In the genomic region with DNA sequence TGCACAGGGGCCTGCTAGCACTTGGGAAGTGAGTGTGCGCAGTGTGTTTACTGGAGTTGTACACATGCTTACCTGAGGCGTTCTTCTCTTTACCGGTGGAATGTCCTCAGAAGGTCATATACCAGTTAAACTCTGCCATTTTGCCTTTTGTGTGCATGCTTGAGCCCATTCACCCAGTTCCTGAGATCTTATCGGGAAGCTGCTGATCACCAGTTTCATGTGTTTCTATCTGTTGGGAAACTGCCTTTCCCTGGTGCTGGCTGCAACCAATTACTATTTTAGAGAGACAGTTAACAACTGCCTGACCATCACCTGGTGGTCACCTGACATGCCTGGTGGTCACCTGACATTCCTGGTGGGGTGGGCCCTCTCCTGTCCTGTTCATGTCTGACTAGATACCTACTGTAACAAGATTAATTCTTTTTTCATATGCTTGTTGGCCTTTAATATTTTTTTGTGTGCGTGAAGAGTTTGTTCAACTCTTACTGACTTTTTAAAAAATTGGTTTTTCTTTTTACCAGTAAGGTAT, we compare ENCODE assay signal across 14 cellular contexts.
DNase-seq lines count a peak whose midpoint lies in the region; ATAC-seq, FAIRE-seq and TF ChIP-seq lines count a peak whose summit lies in the region.
"Had no signal": no experiment of that assay in that cellular context is flagged by ENCODE, and none has a peak within 500 bp of the region (broad histone marks: within the 10 kb centered on the region; RNA-seq: fewer than 3 reads in every experiment).

No MANE protein-coding gene starts in this region.

- no peaks in the 10 kb centered on the region for H3K36me3 ChIP-seq in astrocyte (ENCODE audit: insufficient read depth, low read length)
- H3K36me3 ChIP-seq in kidney (ENCODE audit: control insufficient read depth in 1 of 2, insufficient read depth in 2 of 2, low read length in 2 of 2) = no peaks in the 10 kb centered on the region
- H3K36me3 ChIP-seq: BLaER1 had no signal

- no peak for DNase-seq in astrocyte (ENCODE audit: low read depth)
- DNase-seq in kidney = peak; percentile 26
- DNase-seq in NCI-H748 (lab: John Stamatoyannopoulos, UW; ENCODE audit: unreplicated experiment) = no peak
- DNase-seq: CD4-positive, alpha-beta memory T cell; DMS79 treated with DMSO at 0.1 percent for 48 hours; GF-D8; HCEC 1CT had no signal

- H3K4me3 ChIP-seq in astrocyte (ENCODE audit: insufficient read depth, low read depth, low read length) = no peak overlapping the region
- H3K4me3 ChIP-seq in kidney (ENCODE audit: low read length in 2 of 2) = no peak overlapping the region
- H3K4me3 ChIP-seq: BLaER1, K562 had no signal

- H3K27me3 Mint-ChIP-seq in astrocyte (ENCODE audit: low read depth, unreplicated experiment) = no peaks in the 10 kb centered on the region
- H3K27me3 Mint-ChIP-seq in activated T-helper 17 cell treated with anti-CD3 and anti-CD28 coated beads, Interleukin-2, amount 50 U/mL, for 72 hours = no peaks in the 10 kb centered on the region
- H3K27me3 Mint-ChIP-seq: CD4-positive, alpha-beta memory T cell had no signal

- FAIRE-seq in astrocyte (lab: Jason Lieb, UNC) = no peak
- no peak for FAIRE-seq in kidney (lab: Jason Lieb, UNC)
- FAIRE-seq: K562 had no signal

- H3K79me2 ChIP-seq in astrocyte (ENCODE audit: insufficient read depth, low read length) = peaks cover 73% of the 10 kb centered on the region

- no peaks in the 10 kb centered on the region for H3K27me3 ChIP-seq in astrocyte (ENCODE audit: insufficient read depth, low read length)
- H3K27me3 ChIP-seq: BLaER1 had no signal

- no peak for ATAC-seq in GM19452 (IDR thresholded peaks at IDR 0.05; ENCODE audit: unreplicated experiment)
- ATAC-seq in activated T-helper 17 cell treated with anti-CD3 and anti-CD28 coated beads, Interleukin-2, amount 50 U/mL, for 72 hours (replicated peaks) = no peak
- ATAC-seq: K562 had no signal

- no peak for TF ChIP-seq EP300 in Ishikawa (IDR thresholded peaks at IDR 0.05; ENCODE audit: borderline replicate concordance)

- no peaks in the 10 kb centered on the region for H3K9me3 Mint-ChIP-seq in astrocyte (ENCODE audit: unreplicated experiment)
- H3K9me3 Mint-ChIP-seq in activated T-helper 17 cell treated with anti-CD3 and anti-CD28 coated beads, Interleukin-2, amount 50 U/mL, for 72 hours = no peaks in the 10 kb centered on the region

- H3K9ac ChIP-seq in astrocyte (ENCODE audit: low read length) (no peak overlapping the region), kidney (ENCODE audit: low read length in 2 of 2) (no peak overlapping the region)
- H3K9ac ChIP-seq: BLaER1 had no signal

- no peak for TF ChIP-seq RAD21 in Ishikawa (IDR thresholded peaks at IDR 0.05; ENCODE audit: low read depth)

- H3K27ac Mint-ChIP-seq in astrocyte (ENCODE audit: unreplicated experiment) = peak overlapping the region; percentile 26
- no peak overlapping the region for H3K27ac Mint-ChIP-seq in activated T-helper 17 cell treated with anti-CD3 and anti-CD28 coated beads, Interleukin-2, amount 50 U/mL, for 72 hours
- H3K27ac Mint-ChIP-seq: CD4-positive, alpha-beta memory T cell had no signal

- peaks cover 2% of the 10 kb centered on the region for H3K36me3 Mint-ChIP-seq in astrocyte (ENCODE audit: low read depth, unreplicated experiment)
- no peaks in the 10 kb centered on the region for H3K36me3 Mint-ChIP-seq in activated T-helper 17 cell treated with anti-CD3 and anti-CD28 coated beads, Interleukin-2, amount 50 U/mL, for 72 hours (ENCODE audit: low read depth)
- H3K36me3 Mint-ChIP-seq: CD14-positive monocyte; CD4-positive, alpha-beta memory T cell had no signal

- peaks cover 26% of the 10 kb centered on the region for H3K4me1 Mint-ChIP-seq in astrocyte (ENCODE audit: low read depth, unreplicated experiment)
- no peaks in the 10 kb centered on the region for H3K4me1 Mint-ChIP-seq in activated T-helper 17 cell treated with anti-CD3 and anti-CD28 coated beads, Interleukin-2, amount 50 U/mL, for 72 hours
- H3K4me1 Mint-ChIP-seq: CD14-positive monocyte; CD4-positive, alpha-beta memory T cell had no signal

- H2AFZ ChIP-seq in astrocyte (ENCODE audit: low read depth, low read length) = no peak overlapping the region

- H3K27ac ChIP-seq in astrocyte (ENCODE audit: low read depth, low read length) (no peak overlapping the region), kidney (ENCODE audit: low read depth in 2 of 2, low read length in 2 of 2) (no peak overlapping the region)
- H3K27ac ChIP-seq: BLaER1, HL-60 had no signal

- TF ChIP-seq CTCF in astrocyte (IDR thresholded peaks at IDR 0.05; ENCODE audit: insufficient read depth, low read depth, low read length) (no peak), kidney (IDR thresholded peaks at IDR 0.05; ENCODE audit: borderline replicate concordance, extremely low read depth, insufficient read depth) (no peak)

- no peak overlapping the region for H3K4me3 Mint-ChIP-seq in astrocyte (ENCODE audit: unreplicated experiment)
- no peak overlapping the region for H3K4me3 Mint-ChIP-seq in activated T-helper 17 cell treated with anti-CD3 and anti-CD28 coated beads, Interleukin-2, amount 50 U/mL, for 72 hours
- H3K4me3 Mint-ChIP-seq: CD14-positive monocyte; CD4-positive, alpha-beta memory T cell had no signal

- no peaks in the 10 kb centered on the region for H3K4me1 ChIP-seq in astrocyte (ENCODE audit: insufficient read depth, low read length)
- no peaks in the 10 kb centered on the region for H3K4me1 ChIP-seq in kidney (ENCODE audit: control insufficient read depth in 1 of 2, insufficient read depth in 1 of 2, low read depth in 1 of 2, low read length in 2 of 2)
- H3K4me1 ChIP-seq: BLaER1 had no signal

- intact Hi-C loops in kidney (cut with DNase I) = no loop called here

- no peaks in the 10 kb centered on the region for H3K9me3 ChIP-seq in astrocyte (ENCODE audit: insufficient read depth, low read depth, low read length)
- H3K9me3 ChIP-seq in kidney (ENCODE audit: control insufficient read depth in 1 of 2, low read length in 2 of 2) = no peaks in the 10 kb centered on the region
- H3K9me3 ChIP-seq: BLaER1 had no signal

- no peak overlapping the region for H3K4me2 ChIP-seq in astrocyte (ENCODE audit: low read length)
- H3K4me2 ChIP-seq: BLaER1 had no signal

- peaks cover 6% of the 10 kb centered on the region for H4K20me1 ChIP-seq in astrocyte (ENCODE audit: insufficient read depth, low read length)
- H4K20me1 ChIP-seq: BLaER1 had no signal

TF ChIP-seq in Ishikawa, 13 proteins besides CTCF, POLR2A, EP300 and RAD21:
- TF ChIP-seq NFIC (IDR thresholded peaks at IDR 0.05) = no peak
- TF ChIP-seq, protein P1, sequence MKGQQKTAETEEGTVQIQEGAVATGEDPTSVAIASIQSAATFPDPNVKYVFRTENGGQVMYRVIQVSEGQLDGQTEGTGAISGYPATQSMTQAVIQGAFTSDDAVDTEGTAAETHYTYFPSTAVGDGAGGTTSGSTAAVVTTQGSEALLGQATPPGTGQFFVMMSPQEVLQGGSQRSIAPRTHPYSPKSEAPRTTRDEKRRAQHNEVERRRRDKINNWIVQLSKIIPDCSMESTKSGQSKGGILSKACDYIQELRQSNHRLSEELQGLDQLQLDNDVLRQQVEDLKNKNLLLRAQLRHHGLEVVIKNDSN (IDR thresholded peaks at IDR 0.05) = peak; percentile 25; the same call in 1 of the 2 replicates
TF ChIP-seq in Ishikawa: peak in this region for 1.
